10 cellular contexts compared by ENCODE assay signal in genomic region chr7:39633563-39634550, GRCh38.
A peak's percentile ranks its signal among the peaks of the same experiment; 100 is the strongest.
DNase-seq lines count a peak whose midpoint lies in the region; ATAC-seq lines count a peak whose summit lies in the region.
"Had no signal": no experiment of that assay in that cellular context is flagged by ENCODE, and none has a peak within 500 bp of the region (broad histone marks: within the 10 kb centered on the region; RNA-seq: fewer than 3 reads in every experiment).

No MANE protein-coding gene starts in this region.

- peaks cover 4% of the 10 kb centered on the region for H3K9me3 Mint-ChIP-seq in activated naive CD4-positive, alpha-beta T cell treated with anti-CD3 and anti-CD28 coated beads, Interleukin-2, amount 10 ng/mL, durations not matched to agents 7 days and 5 days
- H3K9me3 Mint-ChIP-seq in activated naive CD8-positive, alpha-beta T cell (ENCODE audit: low read depth) = no peaks in the 10 kb centered on the region
- no peaks in the 10 kb centered on the region for H3K9me3 Mint-ChIP-seq in stimulated activated effector memory CD8-positive, alpha-beta T cell treated with anti-CD3 and anti-CD28 coated beads, Interleukin-12 subunit alpha, Interleukin-12 subunit beta, amount 100 ng/mL, for 72 hours

- H3K4me1 Mint-ChIP-seq in activated naive CD4-positive, alpha-beta T cell treated with anti-CD3 and anti-CD28 coated beads, Interleukin-2, amount 10 ng/mL, durations not matched to agents 7 days and 5 days = peaks cover 73% of the 10 kb centered on the region
- H3K4me1 Mint-ChIP-seq in activated naive CD8-positive, alpha-beta T cell (ENCODE audit: low read depth) = peaks cover 90% of the 10 kb centered on the region
- H3K4me1 Mint-ChIP-seq in stimulated activated effector memory CD8-positive, alpha-beta T cell treated with anti-CD3 and anti-CD28 coated beads, Interleukin-12 subunit alpha, Interleukin-12 subunit beta, amount 100 ng/mL, for 72 hours = peaks cover 61% of the 10 kb centered on the region

- H3K27me3 Mint-ChIP-seq in activated naive CD4-positive, alpha-beta T cell treated with anti-CD3 and anti-CD28 coated beads, Interleukin-2, amount 10 ng/mL, durations not matched to agents 7 days and 5 days = no peaks in the 10 kb centered on the region
- H3K27me3 Mint-ChIP-seq in activated naive CD8-positive, alpha-beta T cell = no peaks in the 10 kb centered on the region

- H3K4me3 Mint-ChIP-seq in activated naive CD4-positive, alpha-beta T cell treated with anti-CD3 and anti-CD28 coated beads, Interleukin-2, amount 10 ng/mL, durations not matched to agents 7 days and 5 days = peak overlapping the region; percentile 50
- H3K4me3 Mint-ChIP-seq in activated naive CD8-positive, alpha-beta T cell = peak overlapping the region; percentile 72
- H3K4me3 Mint-ChIP-seq in stimulated activated effector memory CD8-positive, alpha-beta T cell treated with anti-CD3 and anti-CD28 coated beads, Interleukin-12 subunit alpha, Interleukin-12 subunit beta, amount 100 ng/mL, for 72 hours = peak overlapping the region; percentile 31

- CTCF ChIA-PET in activated naive CD4-positive, alpha-beta T cell treated with anti-CD3 and anti-CD28 coated beads, Interleukin-2, amount 10 ng/mL, durations not matched to agents 7 days and 5 days (lab: Charles Lee) = no interaction called here

- DNase-seq in activated naive CD4-positive, alpha-beta T cell treated with anti-CD3 and anti-CD28 coated beads, Interleukin-2, amount 10 ng/mL, durations not matched to agents 7 days and 5 days = peak; percentile 46
- DNase-seq in activated naive CD4-positive, alpha-beta T cell treated with Interleukin-2 at 50 U/mL for 16 hours = no peak
- DNase-seq in stimulated activated effector memory CD8-positive, alpha-beta T cell treated with anti-CD3 and anti-CD28 coated beads, Interleukin-12 subunit alpha, Interleukin-12 subunit beta, amount 100 ng/mL, for 72 hours (ENCODE audit: low spot score in 2 of 2) = no peak
- DNase-seq in NCI-H128 (lab: John Stamatoyannopoulos, UW; ENCODE audit: unreplicated experiment) (no peak), NCI-H2171 treated with DMSO at 0.1 percent for 48 hours (lab: John Stamatoyannopoulos, UW) (no peak), head of caudate nucleus (no peak)
- DNase-seq: kidney, NCI-H146 had no signal

- intact Hi-C loops in head of caudate nucleus (cut with DNase I) = no loop called here

- ATAC-seq in HG03354 (IDR thresholded peaks at IDR 0.05; ENCODE audit: poor library complexity, severe bottlenecking, unreplicated experiment) = peak; percentile 83
- peak; percentile 60 for ATAC-seq in stimulated activated effector memory CD8-positive, alpha-beta T cell treated with anti-CD3 and anti-CD28 coated beads, Interleukin-12 subunit alpha, Interleukin-12 subunit beta, amount 100 ng/mL, for 72 hours

- H3K36me3 Mint-ChIP-seq in activated naive CD4-positive, alpha-beta T cell treated with anti-CD3 and anti-CD28 coated beads, Interleukin-2, amount 10 ng/mL, durations not matched to agents 7 days and 5 days = peaks cover 64% of the 10 kb centered on the region
- peaks cover 39% of the 10 kb centered on the region for H3K36me3 Mint-ChIP-seq in activated naive CD8-positive, alpha-beta T cell
- peaks cover 38% of the 10 kb centered on the region for H3K36me3 Mint-ChIP-seq in stimulated activated effector memory CD8-positive, alpha-beta T cell treated with anti-CD3 and anti-CD28 coated beads, Interleukin-12 subunit alpha, Interleukin-12 subunit beta, amount 100 ng/mL, for 72 hours

- peak overlapping the region; percentile 94 for H3K27ac Mint-ChIP-seq in activated naive CD4-positive, alpha-beta T cell treated with anti-CD3 and anti-CD28 coated beads, Interleukin-2, amount 10 ng/mL, durations not matched to agents 7 days and 5 days
- peak overlapping the region; percentile 98 for H3K27ac Mint-ChIP-seq in activated naive CD8-positive, alpha-beta T cell
- peak overlapping the region; percentile 89 for H3K27ac Mint-ChIP-seq in stimulated activated effector memory CD8-positive, alpha-beta T cell treated with anti-CD3 and anti-CD28 coated beads, Interleukin-12 subunit alpha, Interleukin-12 subunit beta, amount 100 ng/mL, for 72 hours
